In genomic region chr13:21966014-21966413, GRCh38 we compare ENCODE assay signal across 25 cellular contexts.
"Had no signal": no experiment of that assay in that cellular context is flagged by ENCODE, and none has a peak within 500 bp of the region (broad histone marks: within the 10 kb centered on the region; RNA-seq: fewer than 3 reads in every experiment).

No MANE protein-coding gene starts in this region.

- H3K4me1 ChIP-seq: colonic mucosa, esophagus muscularis mucosa, foreskin keratinocyte, gastroesophageal sphincter, heart left ventricle, neural progenitor cell, psoas muscle, sigmoid colon, stomach, thyroid gland had no signal

- H3K9ac ChIP-seq: neural progenitor cell had no signal

- H3K79me2 ChIP-seq: hepatocyte had no signal

- H2AFZ ChIP-seq: hepatocyte, neural progenitor cell had no signal

- H3K9me3 ChIP-seq: colonic mucosa, psoas muscle, thyroid gland had no signal

- FAIRE-seq: endothelial cell of umbilical vein, kidney had no signal

- DNase-seq: colonic mucosa; effector memory CD4-positive, alpha-beta T cell; foreskin keratinocyte; heart left ventricle; kidney; natural killer cell; nucleus accumbens; posterior cingulate gyrus; psoas muscle; right cardiac atrium; sigmoid colon; stimulated activated CD4-positive, alpha-beta T cell treated with anti-CD3 and anti-CD28 coated beads, Interleukin-2, amount 100 ng/mL, for 24 hours; stimulated activated CD4-positive, alpha-beta T cell treated with anti-CD3 and anti-CD28 coated beads, Interleukin-4, amount 100 ng/mL, for 24 hours; stimulated activated naive CD4-positive, alpha-beta T cell treated with Interleukin-2 at 50 U/mL for 16 hours; stomach; thyroid gland; trophoblast cell had no signal

- H3K36me3 ChIP-seq: colonic mucosa, esophagus muscularis mucosa, gastroesophageal sphincter, heart left ventricle, neural progenitor cell, sigmoid colon, stomach, thyroid gland had no signal

- ATAC-seq: foreskin keratinocyte; gastroesophageal sphincter; heart left ventricle; left lobe of liver; natural killer cell; psoas muscle; right cardiac atrium; stimulated activated effector memory CD8-positive, alpha-beta T cell treated with anti-CD3 and anti-CD28 coated beads, Interleukin-12 subunit alpha, Interleukin-12 subunit beta, amount 100 ng/mL, for 72 hours had no signal

- H3K27ac ChIP-seq: colonic mucosa, esophagus muscularis mucosa, foreskin keratinocyte, gastroesophageal sphincter, heart left ventricle, hepatocyte, neural progenitor cell, psoas muscle, sigmoid colon, stomach, thyroid gland had no signal

- H3K4me3 ChIP-seq: colonic mucosa, esophagus muscularis mucosa, gastroesophageal sphincter, heart left ventricle, hepatocyte, lung, neural progenitor cell, psoas muscle, sigmoid colon, stomach, thyroid gland had no signal

- H3K27me3 ChIP-seq: colonic mucosa, esophagus muscularis mucosa, foreskin keratinocyte, gastroesophageal sphincter, heart left ventricle, hepatocyte, neural progenitor cell, sigmoid colon, stomach, thyroid gland had no signal

- H3K4me2 ChIP-seq: hepatocyte, neural progenitor cell had no signal
